Comparison of ENCODE assay signal across 9 cellular contexts in genomic region chr17:78532922-78533640, GRCh38. TPM values are rescaled to one million over a fixed set of nuclear protein-coding genes. Genes with fewer than 3 reads are reported as not detected.
DNase-seq lines count a peak whose midpoint lies in the region; ATAC-seq lines count a peak whose summit lies in the region.
"Had no signal": no experiment of that assay in that cellular context is flagged by ENCODE, and none has a peak within 500 bp of the region (broad histone marks: within the 10 kb centered on the region; RNA-seq: fewer than 3 reads in every experiment).

No MANE protein-coding gene starts in this region.

- DNase-seq in EH (ENCODE audit: low read depth) (peak; percentile 45), MG63 (peak; percentile 78), posterior vena cava (ENCODE audit: low spot score) (peak; percentile 49), head of caudate nucleus (no peak), Right ventricle myocardium inferior (ENCODE audit: missing footprints) (no peak), superior temporal gyrus (ENCODE audit: extremely low spot score) (no peak)
- DNase-seq in central memory CD4-positive, alpha-beta T cell = peak; percentile 4
- DNase-seq: GDM1, KG1 had no signal

- intact Hi-C loops in posterior vena cava (cut with DNase I) = no loop called here
- intact Hi-C loops in head of caudate nucleus (cut with DNase I) = no loop called here
- intact Hi-C loops in Right ventricle myocardium inferior (cut with DNase I) = no loop called here

- no peaks in the 10 kb centered on the region for H3K27me3 ChIP-seq in MG63

- no peaks in the 10 kb centered on the region for H3K9me3 ChIP-seq in MG63

- H3K4me3 ChIP-seq in MG63 = no peak overlapping the region

- no peaks in the 10 kb centered on the region for H3K36me3 ChIP-seq in MG63

- ATAC-seq in Right ventricle myocardium inferior = no peak

RNA-seq across cellular contexts. Expression of gene DNAH17, which starts 44.1 kb away (rescaled TPM):
- total RNA-seq in MG63 (2014; rRNA removed; shearing (Covaris generic); ENCODE audit: low replicate concordance) = not detected in 2 replicates
- under 1 TPM in 1 of 2 donors, not detected in 1; 0.10 TPM for total RNA-seq in posterior vena cava
- total RNA-seq in Right ventricle myocardium inferior = not detected

Comparison
In these comparisons a context has a peak if more than half of its experiments do, and no peak if none do; other contexts are left out.
1. DNase-seq: peak in EH (single experiment), MG63 (single experiment), central memory CD4-positive, alpha-beta T cell (single experiment) and posterior vena cava (single experiment); none in head of caudate nucleus (0 of 42), Right ventricle myocardium inferior (single experiment) and superior temporal gyrus (single experiment).